Comparison of ENCODE assay signal across 1 cellular context in the genomic region with DNA sequence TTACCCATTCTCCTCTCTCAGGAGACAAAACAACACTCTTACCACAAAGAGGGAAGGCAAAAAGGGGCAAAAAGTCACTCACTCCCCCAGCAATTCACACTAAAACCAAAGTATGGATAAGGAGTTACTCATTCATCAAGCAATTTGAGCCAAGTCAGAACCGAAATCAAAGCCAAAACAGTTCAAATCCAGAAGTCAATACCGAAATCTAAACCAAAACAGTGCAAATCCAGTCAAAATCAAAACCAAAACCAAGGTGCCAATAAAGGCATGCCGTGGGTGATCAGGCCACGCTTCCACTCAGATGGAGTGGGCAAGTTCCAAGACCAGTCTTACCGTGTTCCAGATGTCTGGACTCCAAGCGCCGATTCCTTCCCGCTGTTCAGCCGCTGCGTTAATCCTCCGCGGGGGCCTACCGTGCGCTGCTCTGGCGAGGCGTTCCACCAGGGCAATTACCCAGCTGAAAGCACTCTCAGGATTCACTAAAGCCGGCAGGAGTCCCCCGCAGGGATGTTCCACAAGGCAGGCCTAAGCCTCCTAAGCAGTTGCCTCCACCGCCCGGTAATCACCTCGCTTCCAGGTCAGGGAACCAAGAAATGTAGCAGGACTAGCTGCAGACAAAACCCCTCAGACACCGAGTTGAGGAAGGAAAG.
TF ChIP-seq lines count a peak whose summit lies in the region.
"Not testable (repeated sequence)": the region's sequence is repeated elsewhere in the genome, so short reads cannot be mapped to it uniquely, and the experiment has no call there.

No MANE protein-coding gene starts in this region.

TF ChIP-seq in K562, 482 proteins besides CTCF, POLR2A, EP300 and RAD21 (continued from another document):
- TF ChIP-seq NRF1 (conservative IDR thresholded peaks at IDR 0.05 in 1 of 2, IDR thresholded peaks at IDR 0.05 in 1 of 2) (0 out of 4 replicates have a peak, but pooled peaks of 1 of the 2 experiments have one; percentile 11), SMAD3 (CRISPR knock-in tag; conservative IDR thresholded peaks at IDR 0.05) (0 out of 2 replicates have a peak, but pooled peaks have one; percentile 2), NR1H2 (CRISPR knock-in tag; IDR thresholded peaks at IDR 0.05) (0 out of 2 replicates have a peak, but pooled peaks have one; percentile 39), ETV6 (IDR thresholded peaks at IDR 0.05; ENCODE audit: borderline replicate concordance in 1 of 2, low read depth in 2 of 2, low read length in 1 of 2) (0 out of 4 replicates have a peak, but pooled peaks of 1 of the 2 experiments have one; percentile 16), RBFOX2 (IDR thresholded peaks at IDR 0.05; ENCODE audit: low read depth, low read length) (peak; percentile 38; the same call in 1 of the 2 replicates), POLR2G (IDR thresholded peaks at IDR 0.05; ENCODE audit: low read depth, low read length) (peak; percentile 51; the same call in 1 of the 2 replicates), MAZ (CRISPR knock-in tag; conservative IDR thresholded peaks at IDR 0.05 in 1 of 2, IDR thresholded peaks at IDR 0.05 in 1 of 2) (peak in 1 of 2 experiments; percentile 53; a peak in 3 of 4 replicates), BRD9 (IDR thresholded peaks at IDR 0.05; ENCODE audit: low read depth, partially characterized antibody) (peak; percentile 25), SMAD4 (CRISPR knock-in tag; conservative IDR thresholded peaks at IDR 0.05) (0 out of 2 replicates have a peak, but pooled peaks have one; percentile 63), CREB1 (CRISPR knock-in tag; IDR thresholded peaks at IDR 0.05) (0 out of 2 replicates have a peak, but pooled peaks have one; percentile 10)
- TF ChIP-seq ETV6 (CRISPR knock-in tag; IDR thresholded peaks at IDR 0.05; ENCODE audit: borderline replicate concordance); CREB1 (IDR thresholded peaks at IDR 0.05): not testable (repeated sequence)
- TF ChIP-seq, protein P1, sequence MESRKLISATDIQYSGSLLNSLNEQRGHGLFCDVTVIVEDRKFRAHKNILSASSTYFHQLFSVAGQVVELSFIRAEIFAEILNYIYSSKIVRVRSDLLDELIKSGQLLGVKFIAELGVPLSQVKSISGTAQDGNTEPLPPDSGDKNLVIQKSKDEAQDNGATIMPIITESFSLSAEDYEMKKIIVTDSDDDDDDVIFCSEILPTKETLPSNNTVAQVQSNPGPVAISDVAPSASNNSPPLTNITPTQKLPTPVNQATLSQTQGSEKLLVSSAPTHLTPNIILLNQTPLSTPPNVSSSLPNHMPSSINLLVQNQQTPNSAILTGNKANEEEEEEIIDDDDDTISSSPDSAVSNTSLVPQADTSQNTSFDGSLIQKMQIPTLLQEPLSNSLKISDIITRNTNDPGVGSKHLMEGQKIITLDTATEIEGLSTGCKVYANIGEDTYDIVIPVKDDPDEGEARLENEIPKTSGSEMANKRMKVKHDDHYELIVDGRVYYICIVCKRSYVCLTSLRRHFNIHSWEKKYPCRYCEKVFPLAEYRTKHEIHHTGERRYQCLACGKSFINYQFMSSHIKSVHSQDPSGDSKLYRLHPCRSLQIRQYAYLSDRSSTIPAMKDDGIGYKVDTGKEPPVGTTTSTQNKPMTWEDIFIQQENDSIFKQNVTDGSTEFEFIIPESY (CRISPR knock-in tag; IDR thresholded peaks at IDR 0.05) = peak; percentile 87
- TF ChIP-seq, protein P2, sequence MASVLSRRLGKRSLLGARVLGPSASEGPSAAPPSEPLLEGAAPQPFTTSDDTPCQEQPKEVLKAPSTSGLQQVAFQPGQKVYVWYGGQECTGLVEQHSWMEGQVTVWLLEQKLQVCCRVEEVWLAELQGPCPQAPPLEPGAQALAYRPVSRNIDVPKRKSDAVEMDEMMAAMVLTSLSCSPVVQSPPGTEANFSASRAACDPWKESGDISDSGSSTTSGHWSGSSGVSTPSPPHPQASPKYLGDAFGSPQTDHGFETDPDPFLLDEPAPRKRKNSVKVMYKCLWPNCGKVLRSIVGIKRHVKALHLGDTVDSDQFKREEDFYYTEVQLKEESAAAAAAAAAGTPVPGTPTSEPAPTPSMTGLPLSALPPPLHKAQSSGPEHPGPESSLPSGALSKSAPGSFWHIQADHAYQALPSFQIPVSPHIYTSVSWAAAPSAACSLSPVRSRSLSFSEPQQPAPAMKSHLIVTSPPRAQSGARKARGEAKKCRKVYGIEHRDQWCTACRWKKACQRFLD (CRISPR knock-in tag; IDR thresholded peaks at IDR 0.05) = peak; percentile 37; the same call in 1 of the 2 replicates
